Comparison of ENCODE assay signal across 19 cellular contexts in genomic region chr10:83555264-83555663, GRCh38.
DNase-seq lines count a peak whose midpoint lies in the region; ATAC-seq and TF ChIP-seq lines count a peak whose summit lies in the region.
"Had no signal": no experiment of that assay in that cellular context is flagged by ENCODE, and none has a peak within 500 bp of the region (broad histone marks: within the 10 kb centered on the region; RNA-seq: fewer than 3 reads in every experiment).

No MANE protein-coding gene starts in this region.

- H3K4me3 ChIP-seq in SJCRH30 = no peak overlapping the region
- no peak overlapping the region for H3K4me3 ChIP-seq in esophagus muscularis mucosa
- no peak overlapping the region for H3K4me3 ChIP-seq in esophagus squamous epithelium
- H3K4me3 ChIP-seq in neural progenitor cell = no peak overlapping the region
- H3K4me3 ChIP-seq: ovary, upper lobe of right lung had no signal

- H3K9ac ChIP-seq in neural progenitor cell = no peak overlapping the region

- H3K27ac ChIP-seq in SJCRH30 (no peak overlapping the region), esophagus muscularis mucosa (replicated peaks in 1 of 4) (no peak overlapping the region), esophagus squamous epithelium (no peak overlapping the region), neural progenitor cell (no peak overlapping the region)
- H3K27ac ChIP-seq: ovary, upper lobe of right lung had no signal

- H3K4me2 ChIP-seq in neural progenitor cell = no peak overlapping the region

- peaks cover 6% of the 10 kb centered on the region for H3K9me3 Mint-ChIP-seq in neural progenitor cell
- H3K9me3 Mint-ChIP-seq: activated CD4-positive, alpha-beta T cell treated with anti-CD3 and anti-CD28 coated beads, Interleukin-2, amount 10 ng/mL, durations not matched to agents 24 days and 14 days had no signal

- TF ChIP-seq POLR2A in esophagus muscularis mucosa (IDR thresholded peaks at IDR 0.05; ENCODE audit: low read depth) (no peak), esophagus squamous epithelium (IDR thresholded peaks at IDR 0.05) (no peak)

- H4K20me1 ChIP-seq in neural progenitor cell (ENCODE audit: low read depth) = no peaks in the 10 kb centered on the region

- intact Hi-C loops in esophagus muscularis mucosa (cut with DNase I) (no loop called here), esophagus squamous epithelium (cut with DNase I) (no loop called here)

- ATAC-seq in GM18858 (IDR thresholded peaks at IDR 0.05; ENCODE audit: unreplicated experiment) (peak; percentile 85), GM21381 (IDR thresholded peaks at IDR 0.05; ENCODE audit: unreplicated experiment) (peak; percentile 78), HG02938 (IDR thresholded peaks at IDR 0.05; ENCODE audit: unreplicated experiment) (peak; percentile 77), HG03520 (IDR thresholded peaks at IDR 0.05; ENCODE audit: unreplicated experiment) (peak; percentile 88)
- ATAC-seq: activated naive CD8-positive, alpha-beta T cell treated with anti-CD3 and anti-CD28 coated beads, Interleukin-2, amount 50 U/mL, for 24 hours; upper lobe of right lung had no signal

- peaks cover 3% of the 10 kb centered on the region for H3K36me3 Mint-ChIP-seq in neural progenitor cell

- H3K36me3 ChIP-seq in SJCRH30 = no peaks in the 10 kb centered on the region
- no peaks in the 10 kb centered on the region for H3K36me3 ChIP-seq in esophagus muscularis mucosa
- no peaks in the 10 kb centered on the region for H3K36me3 ChIP-seq in esophagus squamous epithelium
- no peaks in the 10 kb centered on the region for H3K36me3 ChIP-seq in neural progenitor cell
- H3K36me3 ChIP-seq: ovary, upper lobe of right lung had no signal

- H3K27me3 Mint-ChIP-seq in neural progenitor cell (ENCODE audit: insufficient read depth, low read depth) = peaks cover 2% of the 10 kb centered on the region
- H3K27me3 Mint-ChIP-seq: activated CD4-positive, alpha-beta T cell treated with anti-CD3 and anti-CD28 coated beads, Interleukin-2, amount 10 ng/mL, durations not matched to agents 24 days and 14 days; activated naive CD8-positive, alpha-beta T cell treated with anti-CD3 and anti-CD28 coated beads, Interleukin-2, amount 50 U/mL, for 24 hours had no signal

- H3K4me1 Mint-ChIP-seq in neural progenitor cell = no peaks in the 10 kb centered on the region
- H3K4me1 Mint-ChIP-seq: activated CD4-positive, alpha-beta T cell treated with anti-CD3 and anti-CD28 coated beads, Interleukin-2, amount 10 ng/mL, durations not matched to agents 24 days and 14 days; activated naive CD8-positive, alpha-beta T cell treated with anti-CD3 and anti-CD28 coated beads, Interleukin-2, amount 50 U/mL, for 24 hours had no signal

- no peak overlapping the region for H3K27ac Mint-ChIP-seq in neural progenitor cell
- H3K27ac Mint-ChIP-seq: activated CD4-positive, alpha-beta T cell treated with anti-CD3 and anti-CD28 coated beads, Interleukin-2, amount 10 ng/mL, durations not matched to agents 24 days and 14 days; activated naive CD8-positive, alpha-beta T cell treated with anti-CD3 and anti-CD28 coated beads, Interleukin-2, amount 50 U/mL, for 24 hours had no signal

- H3K9me3 ChIP-seq in SJCRH30 (replicated peaks) (no peaks in the 10 kb centered on the region), esophagus muscularis mucosa (no peaks in the 10 kb centered on the region), esophagus squamous epithelium (no peaks in the 10 kb centered on the region), neural progenitor cell (ENCODE audit: low read depth) (no peaks in the 10 kb centered on the region)
- H3K9me3 ChIP-seq: ovary, upper lobe of right lung had no signal

- TF ChIP-seq CTCF in esophagus muscularis mucosa (IDR thresholded peaks at IDR 0.05) (no peak), esophagus squamous epithelium (IDR thresholded peaks at IDR 0.05) (no peak), neural progenitor cell (IDR thresholded peaks at IDR 0.05) (no peak)

- no peak overlapping the region for H2AFZ ChIP-seq in neural progenitor cell (replicated peaks)

- H3K4me1 ChIP-seq in SJCRH30 (no peaks in the 10 kb centered on the region), esophagus muscularis mucosa (no peaks in the 10 kb centered on the region), esophagus squamous epithelium (no peaks in the 10 kb centered on the region), neural progenitor cell (no peaks in the 10 kb centered on the region)
- H3K4me1 ChIP-seq: upper lobe of right lung had no signal

- no peak for DNase-seq in SJCRH30
- DNase-seq in esophagus muscularis mucosa (ENCODE audit: extremely low spot score) = no peak
- no peak for DNase-seq in esophagus squamous epithelium (lab: John Stamatoyannopoulos, UW)
- DNase-seq in neural progenitor cell (ENCODE audit: low spot score) = no peak
- DNase-seq: activated naive CD8-positive, alpha-beta T cell treated with anti-CD3 and anti-CD28 coated beads, Interleukin-2, amount 50 U/mL, for 24 hours; activated T-cell treated with anti-CD3 and anti-CD28 coated beads, Interleukin-2, amount 50 U/mL, for 1 hour; caudate nucleus; effector memory CD4-positive, alpha-beta T cell; KG1; NCI-H1417 treated with DMSO at 0.1 percent for 48 hours; NCI-H345; ovary; SHP77 treated with DMSO at 0.1 percent for 48 hours; upper lobe of right lung had no signal

- TF ChIP-seq EP300 in esophagus muscularis mucosa (IDR thresholded peaks at IDR 0.05) = no peak

- no peak overlapping the region for H3K4me3 Mint-ChIP-seq in neural progenitor cell
- H3K4me3 Mint-ChIP-seq: activated CD4-positive, alpha-beta T cell treated with anti-CD3 and anti-CD28 coated beads, Interleukin-2, amount 10 ng/mL, durations not matched to agents 24 days and 14 days; activated naive CD8-positive, alpha-beta T cell treated with anti-CD3 and anti-CD28 coated beads, Interleukin-2, amount 50 U/mL, for 24 hours had no signal

- H3K27me3 ChIP-seq in SJCRH30 (no peaks in the 10 kb centered on the region), esophagus muscularis mucosa (no peaks in the 10 kb centered on the region), esophagus squamous epithelium (no peaks in the 10 kb centered on the region), neural progenitor cell (no peaks in the 10 kb centered on the region)
- H3K27me3 ChIP-seq: ovary, upper lobe of right lung had no signal

- H3F3A ChIP-seq in neural progenitor cell (ENCODE audit: low read depth) = no peaks in the 10 kb centered on the region

- no peaks in the 10 kb centered on the region for H3K79me2 ChIP-seq in neural progenitor cell (ENCODE audit: low read depth)
